In genomic region chr2:98187194-98187593, GRCh38 we compare ENCODE assay signal across 29 cellular contexts.
"Had no signal": no experiment of that assay in that cellular context is flagged by ENCODE, and none has a peak within 500 bp of the region (broad histone marks: within the 10 kb centered on the region; RNA-seq: fewer than 3 reads in every experiment).

No MANE protein-coding gene starts in this region.

- H3K27me3 Mint-ChIP-seq: stimulated activated memory B cell treated with anti-CD40 and anti-IgM and Interleukin-4, amounts not matched to agents 10 μg/mL and 1 μg/mL and 100 μg/mL, for 72 hours; stimulated activated naive B cell treated with anti-CD40 and anti-IgM and Interleukin-4, amounts not matched to agents 10 μg/mL and 1 μg/mL and 100 μg/mL, for 72 hours; stimulated activated naive CD8-positive, alpha-beta T cell treated with anti-CD3 and anti-CD28 coated beads, Interleukin-15, amount 100 ng/mL, for 72 hours; type B pancreatic cell had no signal

- H3K9me3 Mint-ChIP-seq: stimulated activated effector memory CD8-positive, alpha-beta T cell treated with anti-CD3 and anti-CD28 coated beads, Interleukin-12 subunit alpha, Interleukin-12 subunit beta, amount 100 ng/mL, for 72 hours; stimulated activated memory B cell treated with anti-CD40 and anti-IgM and Interleukin-4, amounts not matched to agents 10 μg/mL and 1 μg/mL and 100 μg/mL, for 72 hours; stimulated activated naive B cell treated with anti-CD40 and anti-IgM and Interleukin-4, amounts not matched to agents 10 μg/mL and 1 μg/mL and 100 μg/mL, for 72 hours; stimulated activated naive CD8-positive, alpha-beta T cell treated with anti-CD3 and anti-CD28 coated beads, Interleukin-15, amount 100 ng/mL, for 72 hours; stimulated activated naive CD8-positive, alpha-beta T cell treated with anti-CD3 and anti-CD28 coated beads, Interleukin-15, Interleukin-2, amounts not matched to agents 100 ng/mL and 50 ng/mL, for 24 hours; type B pancreatic cell had no signal

- H3K9me3 ChIP-seq: stomach, suprapubic skin, testis, thoracic aorta, thyroid gland, tibial artery, tibial nerve, transverse colon, upper lobe of left lung, upper lobe of right lung, uterus, vagina had no signal

- H3K4me3 Mint-ChIP-seq: stimulated activated effector memory CD8-positive, alpha-beta T cell treated with anti-CD3 and anti-CD28 coated beads, Interleukin-12 subunit alpha, Interleukin-12 subunit beta, amount 100 ng/mL, for 72 hours; stimulated activated memory B cell treated with anti-CD40 and anti-IgM and Interleukin-4, amounts not matched to agents 10 μg/mL and 1 μg/mL and 100 μg/mL, for 72 hours; stimulated activated naive B cell treated with anti-CD40 and anti-IgM and Interleukin-4, amounts not matched to agents 10 μg/mL and 1 μg/mL and 100 μg/mL, for 72 hours; stimulated activated naive CD8-positive, alpha-beta T cell treated with anti-CD3 and anti-CD28 coated beads, Interleukin-15, amount 100 ng/mL, for 72 hours; stimulated activated naive CD8-positive, alpha-beta T cell treated with anti-CD3 and anti-CD28 coated beads, Interleukin-15, Interleukin-2, amounts not matched to agents 100 ng/mL and 50 ng/mL, for 24 hours; type B pancreatic cell had no signal

- H3K4me3 ChIP-seq: stomach, suprapubic skin, testis, thoracic aorta, thyroid gland, tibial artery, tibial nerve, transverse colon, upper lobe of left lung, upper lobe of right lung, uterus, vagina had no signal

- ATAC-seq: stimulated activated effector memory CD8-positive, alpha-beta T cell treated with anti-CD3 and anti-CD28 coated beads, Interleukin-12 subunit alpha, Interleukin-12 subunit beta, amount 100 ng/mL, for 72 hours; stimulated activated memory B cell treated with anti-CD40 and anti-IgM and Interleukin-4, amounts not matched to agents 10 μg/mL and 1 μg/mL and 100 μg/mL, for 72 hours; stimulated activated naive B cell treated with anti-CD40 and anti-IgM and Interleukin-4, amounts not matched to agents 10 μg/mL and 1 μg/mL and 100 μg/mL, for 72 hours; stimulated activated naive CD8-positive, alpha-beta T cell treated with anti-CD3 and anti-CD28 coated beads, Interleukin-15, amount 100 ng/mL, for 72 hours; stimulated activated naive CD8-positive, alpha-beta T cell treated with anti-CD3 and anti-CD28 coated beads, Interleukin-15, Interleukin-2, amounts not matched to agents 100 U/mL and 50 U/mL, for 24 hours; upper lobe of right lung had no signal

- DNase-seq: stimulated activated CD4-positive, alpha-beta T cell treated with anti-CD3 and anti-CD28 coated beads, Interleukin-2, amount 100 ng/mL, for 48 hours; stimulated activated CD4-positive, alpha-beta T cell treated with anti-CD3 and anti-CD28 coated beads, Interleukin-4, amount 100 ng/mL, for 1 hour; stimulated activated CD4-positive, alpha-beta T cell treated with anti-CD3 and anti-CD28 coated beads, Interleukin-4, amount 100 ng/mL, for 24 hours; stimulated activated CD4-positive, alpha-beta T cell treated with anti-CD3 and anti-CD28 coated beads, Interleukin-4, amount 100 ng/mL, for 4 hours; stimulated activated CD8-positive, alpha-beta memory T cell treated with anti-CD3 and anti-CD28 coated beads, Interleukin-4, amount 100 ng/mL, for 48 hours; stimulated activated naive B cell treated with anti-CD40 and anti-IgM and Interleukin-4, amounts not matched to agents 10 μg/mL and 1 μg/mL and 100 μg/mL, for 72 hours; stimulated activated naive CD4-positive, alpha-beta T cell; stimulated activated naive CD4-positive, alpha-beta T cell treated with Interleukin-2 at 50 U/mL for 16 hours; stimulated activated naive CD8-positive, alpha-beta T cell treated with anti-CD3 and anti-CD28 coated beads, Interleukin-15, amount 100 ng/mL, for 72 hours; stimulated activated naive CD8-positive, alpha-beta T cell treated with anti-CD3 and anti-CD28 coated beads, Interleukin-15, Interleukin-2, amounts not matched to agents 100 U/mL and 50 U/mL, for 24 hours; stomach; substantia nigra; testis; thyroid gland; tibial artery; transverse colon; trophoblast cell; upper lobe of left lung; upper lobe of right lung; uterus had no signal

- H3K36me3 ChIP-seq: stomach, suprapubic skin, thoracic aorta, thyroid gland, tibial artery, tibial nerve, transverse colon, upper lobe of left lung, upper lobe of right lung, uterus, vagina had no signal

- H3K4me1 Mint-ChIP-seq: stimulated activated effector memory CD8-positive, alpha-beta T cell treated with anti-CD3 and anti-CD28 coated beads, Interleukin-12 subunit alpha, Interleukin-12 subunit beta, amount 100 ng/mL, for 72 hours; stimulated activated memory B cell treated with anti-CD40 and anti-IgM and Interleukin-4, amounts not matched to agents 10 μg/mL and 1 μg/mL and 100 μg/mL, for 72 hours; stimulated activated naive B cell treated with anti-CD40 and anti-IgM and Interleukin-4, amounts not matched to agents 10 μg/mL and 1 μg/mL and 100 μg/mL, for 72 hours; stimulated activated naive CD8-positive, alpha-beta T cell treated with anti-CD3 and anti-CD28 coated beads, Interleukin-15, amount 100 ng/mL, for 72 hours had no signal

- H3K27me3 ChIP-seq: suprapubic skin, testis, thyroid gland, tibial nerve, transverse colon, upper lobe of left lung, upper lobe of right lung, uterus, vagina had no signal

- H3K4me1 ChIP-seq: stomach, suprapubic skin, testis, thyroid gland, tibial nerve, transverse colon, upper lobe of left lung, upper lobe of right lung, uterus, vagina had no signal

- H3K27ac ChIP-seq: stomach, suprapubic skin, testis, thoracic aorta, thyroid gland, tibial artery, tibial nerve, transverse colon, upper lobe of left lung, upper lobe of right lung, uterus, vagina had no signal

- FAIRE-seq: urothelium cell line had no signal

- H3K36me3 Mint-ChIP-seq: stimulated activated effector memory CD8-positive, alpha-beta T cell treated with anti-CD3 and anti-CD28 coated beads, Interleukin-12 subunit alpha, Interleukin-12 subunit beta, amount 100 ng/mL, for 72 hours; stimulated activated memory B cell treated with anti-CD40 and anti-IgM and Interleukin-4, amounts not matched to agents 10 μg/mL and 1 μg/mL and 100 μg/mL, for 72 hours; stimulated activated naive B cell treated with anti-CD40 and anti-IgM and Interleukin-4, amounts not matched to agents 10 μg/mL and 1 μg/mL and 100 μg/mL, for 72 hours; type B pancreatic cell had no signal

- H3K27ac Mint-ChIP-seq: stimulated activated effector memory CD8-positive, alpha-beta T cell treated with anti-CD3 and anti-CD28 coated beads, Interleukin-12 subunit alpha, Interleukin-12 subunit beta, amount 100 ng/mL, for 72 hours; stimulated activated memory B cell treated with anti-CD40 and anti-IgM and Interleukin-4, amounts not matched to agents 10 μg/mL and 1 μg/mL and 100 μg/mL, for 72 hours; stimulated activated naive B cell treated with anti-CD40 and anti-IgM and Interleukin-4, amounts not matched to agents 10 μg/mL and 1 μg/mL and 100 μg/mL, for 72 hours; stimulated activated naive CD8-positive, alpha-beta T cell treated with anti-CD3 and anti-CD28 coated beads, Interleukin-15, amount 100 ng/mL, for 72 hours; stimulated activated naive CD8-positive, alpha-beta T cell treated with anti-CD3 and anti-CD28 coated beads, Interleukin-15, Interleukin-2, amounts not matched to agents 100 ng/mL and 50 ng/mL, for 24 hours; type B pancreatic cell had no signal
